25 cellular contexts compared by ENCODE assay signal in the genomic region with DNA sequence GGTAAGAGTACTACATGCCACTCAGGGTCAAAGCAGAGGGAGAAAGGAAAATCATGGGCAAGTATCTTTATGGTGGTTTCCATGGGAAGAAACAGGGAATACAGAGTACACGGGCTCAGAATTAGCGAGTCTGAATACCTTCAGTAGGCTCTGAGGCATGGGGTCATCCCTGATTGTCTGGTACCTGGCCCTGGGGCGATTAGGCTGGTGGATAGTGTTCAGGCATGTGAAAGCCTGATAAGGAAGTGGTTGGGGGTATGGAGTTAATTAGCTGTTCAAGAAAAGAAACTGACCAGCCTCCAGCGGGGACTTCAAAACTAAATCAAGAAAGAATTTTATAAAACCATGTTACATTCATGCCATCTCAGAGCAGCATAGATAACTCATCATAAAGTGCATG.
"Had no signal": no experiment of that assay in that cellular context is flagged by ENCODE, and none has a peak within 500 bp of the region (broad histone marks: within the 10 kb centered on the region; RNA-seq: fewer than 3 reads in every experiment).

No MANE protein-coding gene starts in this region.

- FAIRE-seq: endometrium, kidney had no signal

- ATAC-seq: effector memory CD8-positive, alpha-beta T cell; heart right ventricle; left lobe of liver; mucosa of descending colon; natural killer cell treated with Interleukin-12 subunit alpha and Interleukin-12 subunit beta and Interleukin-15 and Interleukin-18, amount 100 ng/mL, for 72 hours; sciatic nerve; stimulated activated effector memory CD8-positive, alpha-beta T cell treated with anti-CD3 and anti-CD28 coated beads, Interleukin-12 subunit alpha, Interleukin-12 subunit beta, amount 100 ng/mL, for 72 hours had no signal

- DNase-seq: dermis blood vessel endothelial cell; effector memory CD8-positive, alpha-beta T cell; erythroblast; esophagus squamous epithelium; foreskin melanocyte; glutamatergic neuron; heart right ventricle; hippocampal formation; immature natural killer cell; kidney; mucosa of descending colon; naive B cell; nucleus accumbens; stimulated activated CD4-positive, alpha-beta T cell treated with anti-CD3 and anti-CD28 coated beads, Interleukin-12 subunit alpha, Interleukin-12 subunit beta, amount 100 ng/mL, for 4 hours; stimulated activated CD4-positive, alpha-beta T cell treated with anti-CD3 and anti-CD28 coated beads, Interleukin-1b, Interleukin-23, amount 100 ng/mL, for 48 hours; stimulated activated CD4-positive, alpha-beta T cell treated with anti-CD3 and anti-CD28 coated beads, Interleukin-4, amount 100 ng/mL, for 24 hours; stimulated activated naive CD4-positive, alpha-beta T cell treated with Interleukin-2 at 50 U/mL for 16 hours; stomach; thyroid gland; trophoblast cell had no signal
